In the genomic region with DNA sequence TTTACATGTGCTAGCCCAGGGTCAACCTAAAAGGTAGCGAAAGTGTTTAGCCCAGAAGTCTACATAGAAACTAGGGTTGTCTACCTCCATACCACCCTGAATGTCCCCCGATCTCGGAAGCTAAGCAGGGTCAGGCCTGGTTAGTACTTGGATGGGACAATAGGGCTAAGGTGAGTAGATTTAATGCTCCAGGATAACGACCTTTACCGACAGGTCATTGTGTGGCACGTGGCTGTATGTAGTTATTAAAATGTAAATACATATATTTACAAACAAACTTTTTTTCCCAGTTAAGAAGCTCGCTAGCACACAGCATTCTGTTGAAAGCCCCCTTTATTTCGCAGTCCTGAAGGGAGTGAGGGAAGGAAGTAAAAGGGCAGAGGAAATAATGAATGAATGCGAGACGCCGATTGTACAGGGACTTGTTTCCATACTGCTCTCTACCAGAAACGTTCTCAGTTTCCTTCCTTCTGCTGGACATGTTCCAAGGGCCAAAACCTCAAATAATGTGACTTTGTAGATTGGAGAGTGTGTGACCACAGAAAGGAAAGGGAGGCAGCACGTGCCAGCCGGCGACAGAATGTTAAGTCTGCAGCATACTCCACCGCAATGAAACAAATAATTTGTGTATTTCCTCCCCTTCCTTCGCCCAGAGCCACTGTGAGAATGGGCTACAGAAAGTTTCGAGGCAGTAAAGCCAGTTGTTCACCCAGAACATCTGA, we compare ENCODE assay signal across 7 cellular contexts. TPM values are rescaled to one million over a fixed set of nuclear protein-coding genes. Genes with fewer than 3 reads are reported as not detected.
DNase-seq lines count a peak whose midpoint lies in the region; ATAC-seq, FAIRE-seq and TF ChIP-seq lines count a peak whose summit lies in the region.

No MANE protein-coding gene starts in this region.

- no peaks in the 10 kb centered on the region for H3F3A ChIP-seq in GM23248 (ENCODE audit: insufficient read depth)
- H3F3A ChIP-seq in Loucy (ENCODE audit: low read depth), result peaks cover 13% of the 10 kb centered on the region; the same call in 1 of the 2 replicates

- peak overlapping the region; percentile 91 for H3K9ac ChIP-seq in GM23248
- peak overlapping the region; percentile 82 for H3K9ac ChIP-seq in Loucy (ENCODE audit: low read depth, low read length, poor library complexity, severe bottlenecking)

- H3K9me2 ChIP-seq in GM23248 (ENCODE audit: insufficient read depth) (no peaks in the 10 kb centered on the region), Loucy (replicated peaks; ENCODE audit: low read depth, low read length) (no peaks in the 10 kb centered on the region)

- DNase-seq in GF-D8 (lab: John Stamatoyannopoulos, UW) (peak; percentile 88), GM23248 (peak; percentile 51), erythroblast (lab: John Stamatoyannopoulos, UW) (peak; percentile 72 to 82), urothelium cell line (ENCODE audit: low spot score) (peak; percentile 13)
- DNase-seq in activated CD8-positive, alpha-beta T cell treated with anti-CD3 and anti-CD28 coated beads for 36 hours, result peak; percentile 55
- peak; percentile 5 to 60 (median 30) for DNase-seq in naive thymus-derived CD4-positive, alpha-beta T cell

- WGBS in GM23248 (ENCODE audit: low coverage in 1 of 2, low lambda C conversion rate in 2 of 2, missing lambda C conversion rate in 2 of 2), 2 experiments, result 4 to 6% methylated on average over 18 of the region's 18 CpGs

- in situ Hi-C loops in GM23248 (cut with MboI), result loop anchor here (25.0 kb wide), 1 partner anchor 963 kb away; no protein-coding TSS in a partner anchor

- intact Hi-C loops in activated CD8-positive, alpha-beta T cell treated with anti-CD3 and anti-CD28 coated beads for 36 hours (cut with micrococcal nuclease), result no loop called here
- intact Hi-C loops in naive thymus-derived CD4-positive, alpha-beta T cell (cut with micrococcal nuclease), result loop anchor here (1.0 to 10.0 kb wide), 19 partner anchors 9 to 1303 kb away; a partner anchor contains a TSS

- no peaks in the 10 kb centered on the region for H3K27me3 ChIP-seq in GM23248 (replicated peaks; ENCODE audit: insufficient read depth)
- no peaks in the 10 kb centered on the region for H3K27me3 ChIP-seq in Loucy (ENCODE audit: insufficient read depth, low read length, poor library complexity, severe bottlenecking)
- H3K27me3 ChIP-seq in naive thymus-derived CD4-positive, alpha-beta T cell (ENCODE audit: control insufficient read depth in 2 of 2, insufficient read depth in 2 of 2, low read length in 2 of 2), result no peaks in the 10 kb centered on the region

- no peaks in the 10 kb centered on the region for H3K27me3 Mint-ChIP-seq in activated CD8-positive, alpha-beta T cell treated with anti-CD3 and anti-CD28 coated beads for 36 hours
- H3K27me3 Mint-ChIP-seq in naive thymus-derived CD4-positive, alpha-beta T cell, result no peaks in the 10 kb centered on the region

- POLR2A ChIA-PET in activated CD8-positive, alpha-beta T cell treated with anti-CD3 and anti-CD28 coated beads for 36 hours (lab: Charles Lee), result interaction anchor here (0.5 to 2.1 kb wide), 8 partner anchors 8 to 548 kb away, joined by 3 to 10 read pairs (median 4); a partner anchor contains a TSS
- POLR2A ChIA-PET in naive thymus-derived CD4-positive, alpha-beta T cell (lab: Charles Lee), result interaction anchor here (0.6 to 2.3 kb wide), 8 partner anchors 22 to 1056 kb away, joined by 3 to 13 read pairs (median 4); a partner anchor contains a TSS

- H3K9me3 ChIP-seq in GM23248 (ENCODE audit: low read depth) (no peaks in the 10 kb centered on the region), Loucy (ENCODE audit: insufficient read depth, low read depth, low read length) (no peaks in the 10 kb centered on the region)
- no peaks in the 10 kb centered on the region for H3K9me3 ChIP-seq in naive thymus-derived CD4-positive, alpha-beta T cell (ENCODE audit: control insufficient read depth in 2 of 3, low read length in 3 of 3)

- H3K4me1 ChIP-seq in GM23248 (ENCODE audit: insufficient read depth) (peaks cover 15% of the 10 kb centered on the region), Loucy (ENCODE audit: insufficient read depth, low read length, poor library complexity, severe bottlenecking) (peaks cover 48% of the 10 kb centered on the region)
- peaks cover 14 to 18% of the 10 kb centered on the region in 2 donors for H3K4me1 ChIP-seq in naive thymus-derived CD4-positive, alpha-beta T cell (ENCODE audit: control insufficient read depth in 2 of 2, insufficient read depth in 2 of 2, low read length in 2 of 2)

- H3K4me3 ChIP-seq in GM23248, result peak overlapping the region; percentile 87
- peak overlapping the region; percentile 98 for H3K4me3 ChIP-seq in Loucy (ENCODE audit: low read length, poor library complexity, severe bottlenecking)
- H3K4me3 ChIP-seq in naive thymus-derived CD4-positive, alpha-beta T cell (ENCODE audit: low read length), result peak overlapping the region; percentile 89

- TF ChIP-seq POLR2A in erythroblast (IDR thresholded peaks at IDR 0.05; ENCODE audit: low read length), result no peak

- FAIRE-seq in urothelium cell line (lab: Jason Lieb, UNC), result no peak

- H4K20me1 ChIP-seq in GM23248 (ENCODE audit: insufficient read depth) (no peaks in the 10 kb centered on the region), Loucy (ENCODE audit: insufficient read depth, low read length, poor library complexity, severe bottlenecking) (no peaks in the 10 kb centered on the region)

- peak overlapping the region; percentile 72 for H3K27ac ChIP-seq in GM23248
- peak overlapping the region; percentile 80 for H3K27ac ChIP-seq in naive thymus-derived CD4-positive, alpha-beta T cell (ENCODE audit: low read depth, low read length)

- H3K4me2 ChIP-seq in GM23248 (ENCODE audit: unreplicated experiment) (peak overlapping the region; percentile 91), Loucy (ENCODE audit: low read depth, low read length, poor library complexity, severe bottlenecking) (peak overlapping the region; percentile 93)

- no peak for TF ChIP-seq CTCF in Loucy (conservative IDR thresholded peaks at IDR 0.05; ENCODE audit: low read length)
- no peak for TF ChIP-seq CTCF in activated CD8-positive, alpha-beta T cell treated with anti-CD3 and anti-CD28 coated beads for 36 hours (IDR thresholded peaks at IDR 0.05)

- peaks cover 47% of the 10 kb centered on the region for H3K4me1 Mint-ChIP-seq in activated CD8-positive, alpha-beta T cell treated with anti-CD3 and anti-CD28 coated beads for 36 hours (ENCODE audit: low read depth)
- H3K4me1 Mint-ChIP-seq in naive thymus-derived CD4-positive, alpha-beta T cell, result peaks cover 19 to 55% (median 42%) of the 10 kb centered on the region in 7 donors

- H3K4me3 Mint-ChIP-seq in activated CD8-positive, alpha-beta T cell treated with anti-CD3 and anti-CD28 coated beads for 36 hours, result peak overlapping the region; percentile 88
- H3K4me3 Mint-ChIP-seq in naive thymus-derived CD4-positive, alpha-beta T cell, result peak overlapping the region; percentile 84 to 100 (median 99)

- CTCF ChIA-PET in activated CD8-positive, alpha-beta T cell treated with anti-CD3 and anti-CD28 coated beads for 36 hours (lab: Charles Lee), result no interaction called here
- CTCF ChIA-PET in naive thymus-derived CD4-positive, alpha-beta T cell (lab: Charles Lee), result interaction anchor here (0.9 to 1.0 kb wide), 2 partner anchors 8 to 1058 kb away, joined by 3 read pairs; no protein-coding TSS in a partner anchor

- ATAC-seq in activated CD8-positive, alpha-beta T cell treated with anti-CD3 and anti-CD28 coated beads for 36 hours, result no peak
- ATAC-seq in naive thymus-derived CD4-positive, alpha-beta T cell, result peak; percentile 6

- H3K27ac Mint-ChIP-seq in activated CD8-positive, alpha-beta T cell treated with anti-CD3 and anti-CD28 coated beads for 36 hours, result peak overlapping the region; percentile 99
- peak overlapping the region; percentile 93 to 99 (median 96) for H3K27ac Mint-ChIP-seq in naive thymus-derived CD4-positive, alpha-beta T cell

- peaks cover 33% of the 10 kb centered on the region for H3K36me3 Mint-ChIP-seq in activated CD8-positive, alpha-beta T cell treated with anti-CD3 and anti-CD28 coated beads for 36 hours (ENCODE audit: low read depth)
- peaks cover 0 to 7% (median 6%) of the 10 kb centered on the region in 5 donors for H3K36me3 Mint-ChIP-seq in naive thymus-derived CD4-positive, alpha-beta T cell

- no peaks in the 10 kb centered on the region for H3K9me3 Mint-ChIP-seq in activated CD8-positive, alpha-beta T cell treated with anti-CD3 and anti-CD28 coated beads for 36 hours
- H3K9me3 Mint-ChIP-seq in naive thymus-derived CD4-positive, alpha-beta T cell, result no peaks in the 10 kb centered on the region

- H2AFZ ChIP-seq in GM23248 (peak overlapping the region; percentile 99), Loucy (ENCODE audit: low read length) (peak overlapping the region; percentile 97)

- H3K36me3 ChIP-seq in GM23248 (ENCODE audit: low read depth) (no peaks in the 10 kb centered on the region), Loucy (ENCODE audit: insufficient read depth, low read length) (no peaks in the 10 kb centered on the region)
- peaks cover 0 to 4% (median 0%) of the 10 kb centered on the region in 3 experiments for H3K36me3 ChIP-seq in naive thymus-derived CD4-positive, alpha-beta T cell (ENCODE audit: control insufficient read depth in 2 of 3, insufficient read depth in 3 of 3, low read length in 3 of 3)

- H3K79me2 ChIP-seq in GM23248 (ENCODE audit: insufficient read depth) (peaks cover 65% of the 10 kb centered on the region), Loucy (ENCODE audit: insufficient read depth, low read length) (peaks cover 64% of the 10 kb centered on the region)

RNA-seq across cellular contexts. Expression of a gene that starts 0.6 kb away (rescaled TPM):
- 3.2 and 3.4 TPM in 2 replicates for total RNA-seq in GM23248 (2014; rRNA removed; shearing (Covaris generic))
- polyA plus RNA-seq in GM23248 (2016; fragmentation: Nextera tagmentation; extraction: Ambion mirVana), result 3.7 and 4.2 TPM in 2 replicates
- total RNA-seq in activated CD8-positive, alpha-beta T cell treated with anti-CD3 and anti-CD28 coated beads for 36 hours, result 10 to 100 TPM; 35.9 to 40.8 TPM
- total RNA-seq in naive thymus-derived CD4-positive, alpha-beta T cell, result 10 to 100 TPM; 18.4 to 25.8 (median 20.8) TPM
- polyA plus RNA-seq in naive thymus-derived CD4-positive, alpha-beta T cell, result 1 to 10 TPM; 1.2 to 2.7 TPM

RNA-seq across cellular contexts. Expression of a gene that starts 0.7 kb away (rescaled TPM):
- 15.0 and 20.1 TPM in 2 replicates for total RNA-seq in GM23248 (2014; rRNA removed; shearing (Covaris generic))
- polyA plus RNA-seq in GM23248 (2016; fragmentation: Nextera tagmentation; extraction: Ambion mirVana), result 32.8 and 35.0 TPM in 2 replicates
- 10 to 100 TPM; 24.9 to 33.6 TPM for total RNA-seq in activated CD8-positive, alpha-beta T cell treated with anti-CD3 and anti-CD28 coated beads for 36 hours
- total RNA-seq in naive thymus-derived CD4-positive, alpha-beta T cell, result 10 to 100 TPM; 10.9 to 28.8 (median 19.1) TPM
- 10 to 100 TPM; 25.4 to 27.3 TPM for polyA plus RNA-seq in naive thymus-derived CD4-positive, alpha-beta T cell

Comparison
In these comparisons a context has a peak if more than half of its experiments do, and no peak if none do; other contexts are left out.
1. DNase-seq: peak in every context shown above with its lines; median percentile 88 in GF-D8; 77 in erythroblast; 55 in activated CD8-positive, alpha-beta T cell treated with anti-CD3 and anti-CD28 coated beads for 36 hours; 51 in GM23248; 30 in naive thymus-derived CD4-positive, alpha-beta T cell; 13 in urothelium cell line.